8 cellular contexts compared by ENCODE assay signal in genomic region chr1:193580419-193580818, GRCh38.
"Had no signal": no experiment of that assay in that cellular context is flagged by ENCODE, and none has a peak within 500 bp of the region (broad histone marks: within the 10 kb centered on the region; RNA-seq: fewer than 3 reads in every experiment).

No MANE protein-coding gene starts in this region.

- DNase-seq: GM23248, GOT3, H7, HFFc6, KG1 had no signal

- H2AFZ ChIP-seq: GM23248 had no signal

- H3K4me3 ChIP-seq: GM23248, HAP-1 had no signal

- H3K9me3 ChIP-seq: HAP-1 had no signal

- H3K9ac ChIP-seq: GM23248 had no signal

- ATAC-seq: HCT116 had no signal

- H3K4me1 ChIP-seq: HAP-1 had no signal

- H3K36me3 ChIP-seq: HAP-1 had no signal

- H3K27ac ChIP-seq: GM23248, HL-60 had no signal
